11 cellular contexts compared by ENCODE assay signal in the genomic region with DNA sequence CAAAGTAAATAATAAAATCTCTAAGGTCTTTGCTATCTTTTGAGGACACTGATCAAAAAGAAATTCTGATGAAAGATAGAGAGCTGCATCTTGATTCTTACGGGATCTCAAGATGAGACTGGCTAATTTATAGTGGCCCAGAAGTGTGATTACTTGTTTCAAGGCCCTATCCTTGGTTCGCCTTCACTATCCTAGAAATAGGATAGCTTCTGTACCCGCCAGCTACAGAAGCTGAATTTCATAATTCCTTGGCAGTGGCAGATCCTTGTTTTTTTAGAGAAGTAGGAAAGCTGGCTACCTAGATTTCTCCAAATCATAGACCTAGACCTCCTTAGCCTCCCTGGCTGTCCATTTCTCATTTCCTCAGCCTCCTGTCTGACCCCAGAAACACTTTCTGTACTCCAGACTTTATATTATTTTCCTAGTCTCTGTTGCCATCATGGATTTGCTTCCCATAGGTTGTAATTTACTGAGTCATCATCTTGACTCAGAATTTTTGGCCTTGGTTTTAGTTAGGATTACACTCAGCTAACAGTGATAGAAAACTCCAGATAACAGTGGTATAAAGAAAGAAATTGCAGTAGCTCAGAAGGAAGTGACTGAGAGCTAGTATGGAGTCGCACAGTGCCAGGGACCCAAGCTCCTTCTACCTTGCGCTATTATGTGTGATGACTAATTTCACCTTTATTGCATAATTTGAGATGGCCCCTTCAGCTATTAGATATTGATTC. TPM values are rescaled to one million over a fixed set of nuclear protein-coding genes. Genes with fewer than 3 reads are reported as not detected.
DNase-seq lines count a peak whose midpoint lies in the region; ATAC-seq, FAIRE-seq and TF ChIP-seq lines count a peak whose summit lies in the region.
"Had no signal": no experiment of that assay in that cellular context is flagged by ENCODE, and none has a peak within 500 bp of the region (broad histone marks: within the 10 kb centered on the region; RNA-seq: fewer than 3 reads in every experiment).

No MANE protein-coding gene starts in this region.

- H2AFZ ChIP-seq in K562 (ENCODE audit: low read depth, low read length) = no peak overlapping the region
- no peak overlapping the region for H2AFZ ChIP-seq in HepG2 (ENCODE audit: low read length)
- H2AFZ ChIP-seq: neural progenitor cell had no signal

- H3K27me3 Mint-ChIP-seq in glutamatergic neuron (ENCODE audit: unreplicated experiment) = peaks cover 3% of the 10 kb centered on the region

- BruUV-seq in K562 (replicated peaks; lab: Mats Ljungman, UMichigan) (no TSS peak), HepG2 (replicated peaks; lab: Mats Ljungman, UMichigan) (no TSS peak)

- TF ChIP-seq CTCF in AG04449 (IDR thresholded peaks at IDR 0.05; ENCODE audit: insufficient read depth, low read length, missing control alignments) (no peak), HEK293 (tag by site-specific recombination; IDR thresholded peaks at IDR 0.05) (no peak), K562 (IDR thresholded peaks at IDR 0.05 in 2 of 3, conservative IDR thresholded peaks at IDR 0.05 in 1 of 3; ENCODE audit: insufficient read depth in 2 of 3, low read depth in 1 of 3, low read length in 3 of 3) (no peak), HepG2 (CRISPR knock-in tag; IDR thresholded peaks at IDR 0.05) (no peak), glutamatergic neuron (IDR thresholded peaks at IDR 0.05; ENCODE audit: partially characterized antibody, unreplicated experiment) (no peak)

- TF ChIP-seq POLR2A in K562 (conservative IDR thresholded peaks at IDR 0.05) (no peak), HepG2 (IDR thresholded peaks at IDR 0.05; ENCODE audit: insufficient read depth in 1 of 2, low read depth in 2 of 2, low read length in 2 of 2) (no peak)

- H3K4me3 ChIP-seq in AG04449 (ENCODE audit: low read depth, low read length) (no peak overlapping the region), HEK293 (ENCODE audit: low read depth, low read length) (no peak overlapping the region), K562 (no peak overlapping the region), HepG2 (replicated peaks in 1 of 3; ENCODE audit: insufficient read depth in 1 of 3, low read depth in 2 of 3, low read length in 3 of 3) (no peak overlapping the region)
- H3K4me3 ChIP-seq: neural progenitor cell had no signal

- H3K79me2 ChIP-seq in K562 (ENCODE audit: control insufficient read depth, insufficient read depth, low read length) (peaks cover 95% of the 10 kb centered on the region), HepG2 (ENCODE audit: insufficient read depth, low read length) (peaks cover 99% of the 10 kb centered on the region)

- H4K20me1 ChIP-seq in K562 (replicated peaks; ENCODE audit: control insufficient read depth, insufficient read depth, low read length) = peaks cover 16% of the 10 kb centered on the region; the same call in 1 of the 2 replicates
- peaks cover 66% of the 10 kb centered on the region for H4K20me1 ChIP-seq in HepG2 (ENCODE audit: insufficient read depth, low read length)

- intact Hi-C loops in K562 (cut with micrococcal nuclease) = no loop called here
- intact Hi-C loops in HepG2 (cut with micrococcal nuclease; ENCODE audit: unreplicated experiment) = loop anchor here (2.0 kb wide), 1 partner anchor 17 kb away; no protein-coding TSS in a partner anchor

- H3K4me1 Mint-ChIP-seq in glutamatergic neuron (ENCODE audit: low read depth, unreplicated experiment) = peaks cover 3% of the 10 kb centered on the region

- CTCF ChIA-PET in AG04449 (lab: Yijun Ruan, JAX) (no interaction called here), HEK293 (lab: Yijun Ruan, JAX) (interaction anchor here (0.7 to 1.4 kb wide), 4 partner anchors 14 to 89 kb away, joined by 3 to 5 read pairs (median 4); no protein-coding TSS in a partner anchor), K562 (lab: Yijun Ruan, JAX; ENCODE audit: low intra/inter-chr PET ratio) (no interaction called here), HepG2 (lab: Yijun Ruan, JAX; ENCODE audit: low intra/inter-chr PET ratio, low total read pairs) (no interaction called here)

- TF ChIP-seq EP300 in K562 (IDR thresholded peaks at IDR 0.05; ENCODE audit: low read length) (no peak), HepG2 (IDR thresholded peaks at IDR 0.05; ENCODE audit: low read depth in 2 of 2, low read length in 2 of 2) (no peak), HepG2 (CRISPR knock-in tag; IDR thresholded peaks at IDR 0.05; ENCODE audit: borderline replicate concordance) (no peak)

- DNase-seq in AG04449 (ENCODE audit: low read depth, low spot score) (peak; percentile 17), K562 (ENCODE audit: extremely low read depth in 1 of 4, low spot score in 3 of 4) (peak in 2 of 4 experiments; percentile 18 to 37), HepG2 (ENCODE audit: low spot score) (no peak), DMS153 treated with DMSO at 0.1 percent for 48 hours (lab: John Stamatoyannopoulos, UW; ENCODE audit: unreplicated experiment) (no peak), glutamatergic neuron (no peak), cortex of kidney (lab: John Stamatoyannopoulos, UW) (no peak)
- DNase-seq in activated CD4-positive, alpha-beta T cell treated with anti-CD3 and anti-CD28 coated beads for 1 hour = no peak
- DNase-seq: KBM-7 had no signal

- H3K4me1 ChIP-seq in HEK293 (ENCODE audit: control insufficient read depth, insufficient read depth, low read length) (peaks cover 3% of the 10 kb centered on the region), K562 (replicated peaks in 1 of 2; ENCODE audit: control insufficient read depth in 2 of 2, insufficient read depth in 2 of 2, low read length in 2 of 2) (peaks cover 0 to 9% of the 10 kb centered on the region in 2 experiments; a peak in 3 of 5 replicates), HepG2 (ENCODE audit: insufficient read depth, low read length) (peaks cover 24% of the 10 kb centered on the region)

- H3K9me1 ChIP-seq in K562 (ENCODE audit: control insufficient read depth, insufficient read depth, low read length) = peaks cover 2% of the 10 kb centered on the region

- no peak overlapping the region for H3K27ac Mint-ChIP-seq in glutamatergic neuron (ENCODE audit: unreplicated experiment)
- H3K27ac Mint-ChIP-seq: activated naive CD4-positive, alpha-beta T cell treated with anti-CD3 and anti-CD28 coated beads, Interleukin-2, amount 50 U/mL, for 72 hours; neural progenitor cell had no signal

- no peak overlapping the region for H3K4me3 Mint-ChIP-seq in glutamatergic neuron (ENCODE audit: unreplicated experiment)
- H3K4me3 Mint-ChIP-seq: neural progenitor cell had no signal

- WGBS in K562 (ENCODE audit: insufficient coverage, low coverage, missing lambda C conversion rate) = 57% methylated on average over 5 of the region's 5 CpGs
- WGBS in HepG2 (ENCODE audit: low lambda C conversion rate) = 96% methylated on average over 5 of the region's 5 CpGs

- H3K27ac ChIP-seq in HEK293 (ENCODE audit: extremely low read depth, low read depth, low read length) = no peak overlapping the region
- H3K27ac ChIP-seq in K562 (ENCODE audit: extremely low read depth, low read depth, low read length) = peak overlapping the region; percentile 4; the same call in 2 of the 3 replicates
- H3K27ac ChIP-seq in HepG2 (ENCODE audit: extremely low read length, insufficient read depth, low read length) = no peak overlapping the region
- H3K27ac ChIP-seq: neural progenitor cell had no signal

- H3K9me3 ChIP-seq in HEK293 (ENCODE audit: control insufficient read depth, insufficient read depth, low read depth, low read length) (no peaks in the 10 kb centered on the region), K562 (replicated peaks; ENCODE audit: control insufficient read depth, insufficient read depth, low read depth, low read length) (no peaks in the 10 kb centered on the region), HepG2 (ENCODE audit: low read length) (no peaks in the 10 kb centered on the region)

- peaks cover 0 to 3% of the 10 kb centered on the region in 2 experiments; a peak in 1 of 3 replicates for H3K36me3 ChIP-seq in HEK293 (ENCODE audit: control insufficient read depth in 2 of 2, insufficient read depth in 1 of 2, low read length in 2 of 2)
- H3K36me3 ChIP-seq in K562 (ENCODE audit: control insufficient read depth, insufficient read depth, low read length) = no peaks in the 10 kb centered on the region; the same call in 2 of the 3 replicates
- H3K36me3 ChIP-seq in HepG2 (replicated peaks in 1 of 2; ENCODE audit: control insufficient read depth in 1 of 2, insufficient read depth in 2 of 2, low read length in 2 of 2) = no peaks in the 10 kb centered on the region; a peak in 2 of 5 replicates
- H3K36me3 ChIP-seq: neural progenitor cell had no signal

- no peaks in the 10 kb centered on the region for H3K9me3 Mint-ChIP-seq in glutamatergic neuron (ENCODE audit: unreplicated experiment)
- H3K9me3 Mint-ChIP-seq: activated naive CD4-positive, alpha-beta T cell treated with anti-CD3 and anti-CD28 coated beads, Interleukin-2, amount 50 U/mL, for 72 hours had no signal

- H3K27me3 ChIP-seq in K562 (ENCODE audit: control insufficient read depth in 2 of 2, insufficient read depth in 2 of 2, low read length in 2 of 2) (no peaks in the 10 kb centered on the region), HepG2 (ENCODE audit: control insufficient read depth in 1 of 2, insufficient read depth in 2 of 2, low read length in 2 of 2) (no peaks in the 10 kb centered on the region)
- H3K27me3 ChIP-seq: neural progenitor cell had no signal

- no peaks in the 10 kb centered on the region for H3K36me3 Mint-ChIP-seq in glutamatergic neuron (ENCODE audit: unreplicated experiment)

- H3K9ac ChIP-seq in K562 (ENCODE audit: insufficient read depth in 1 of 2, low read depth in 2 of 2, low read length in 2 of 2) (no peak overlapping the region), HepG2 (ENCODE audit: insufficient read depth, low read depth, low read length) (no peak overlapping the region)
- H3K9ac ChIP-seq: neural progenitor cell had no signal

- in situ Hi-C loops in K562 (cut with MboI) (no loop called here), HepG2 (cut with HindIII; ENCODE audit: extremely low pct_ligation_motif_present, low pct_unique_long_range_greater_than_20kb) (no loop called here)

- no peak for FAIRE-seq in K562 (lab: Jason Lieb, UNC)
- FAIRE-seq in HepG2 (lab: Jason Lieb, UNC) = no peak

- no peak overlapping the region for H3K4me2 ChIP-seq in K562 (ENCODE audit: insufficient read depth, low read length)
- H3K4me2 ChIP-seq in HepG2 (ENCODE audit: low read depth, low read length) = no peak overlapping the region
- H3K4me2 ChIP-seq: neural progenitor cell had no signal

- TF ChIP-seq RAD21 in K562 (CRISPR knock-in tag; conservative IDR thresholded peaks at IDR 0.05 in 1 of 2, IDR thresholded peaks at IDR 0.05 in 1 of 2) = no peak
- TF ChIP-seq RAD21 in HepG2 (CRISPR knock-in tag; IDR thresholded peaks at IDR 0.05) = no peak

- POLR2A ChIA-PET in AG04449 (lab: Yijun Ruan, JAX) = no interaction called here
- POLR2A ChIA-PET in HEK293 (lab: Yijun Ruan, JAX) = interaction anchor here (1.3 kb wide), 1 partner anchor 27 kb away, joined by 5 read pairs; the partner anchor contains the start of gene PHF3
- POLR2A ChIA-PET in K562 (lab: Yijun Ruan, JAX) = interaction anchor here (0.6 to 2.1 kb wide), 9 partner anchors 9 to 66 kb away, joined by 3 to 10 read pairs (median 5); partner anchors contain the start of gene PHF3
- POLR2A ChIA-PET in HepG2 (lab: Yijun Ruan, JAX) = interaction anchor here (1.2 kb wide), 1 partner anchor 28 kb away, joined by 3 read pairs; the partner anchor contains the start of gene PHF3

- ATAC-seq in K562 = peak; percentile 77
- ATAC-seq in HepG2 = peak; percentile 37; the same call in 1 of the 3 replicates
- ATAC-seq: activated naive CD4-positive, alpha-beta T cell treated with anti-CD3 and anti-CD28 coated beads, Interleukin-2, amount 50 U/mL, for 72 hours had no signal

RNA-seq across cellular contexts. Expression of gene PHF3, which starts 27.7 kb away (rescaled TPM):
- 21.5 and 99.1 TPM in 2 replicates for total RNA-seq in K562 (2011; cell fraction: chromatin; rRNA removed; ENCODE audit: low replicate concordance)
- total RNA-seq in K562 (2011; cell fraction: nucleolus; rRNA removed) = 30.0 and 37.5 TPM in 2 replicates
- 61.8 and 108 TPM in 2 replicates for total RNA-seq in K562 (2011; cell fraction: nucleoplasm; rRNA removed)
- total RNA-seq in K562 (2014; rRNA removed) (37.4 and 44.0 TPM in 2 replicates), K562 (2014; rRNA removed; fragmentation: Illumina TruSeq; extraction: Trizol) (49.3 and 58.9 TPM in 2 replicates), K562 (2015; rRNA removed; fragmentation: Illumina TruSeq; extraction: Trizol) (49.8 and 51.2 TPM in 2 replicates), K562 (2021) (32.8 and 35.6 TPM in 2 replicates), HepG2 (2016; rRNA removed; fragmentation: Illumina TruSeq; extraction: Trizol) (70.4 and 96.2 TPM in 2 replicates), glutamatergic neuron (ENCODE audit: unreplicated experiment) (38.7 TPM)
- polyA plus RNA-seq in K562 (2011; rRNA removed) (21.8 and 28.5 TPM in 2 replicates), K562 (2014; fragmentation: Illumina TruSeq; extraction: Trizol) (27.1 and 30.9 TPM in 2 replicates), K562 (2014; fragmentation: Nextera tagmentation; extraction: Ambion mirVana) (1 to 10 TPM; 8.1 to 8.6 TPM), K562 (2014; rRNA removed) (16.7 and 21.6 TPM in 2 replicates), HepG2 (2011; rRNA removed) (14.9 and 19.8 TPM in 2 replicates)
- 5.0 and 8.2 TPM in 2 replicates for polyA plus RNA-seq in K562 (2011; cell fraction: cytosol; rRNA removed)
- polyA plus RNA-seq in K562 (2011; cell fraction: nucleus; rRNA removed) = 23.1 and 24.4 TPM in 2 replicates
- polyA plus RNA-seq in K562 (2012) = 18.3 and 19.4 TPM in 2 replicates
- polyA minus RNA-seq in K562 (2011; rRNA and poly(A)+ RNA removed) = 73.5 and 98.2 TPM in 2 replicates
- 28.0 and 30.5 TPM in 2 replicates for polyA minus RNA-seq in K562 (2011; cell fraction: cytosol; rRNA and poly(A)+ RNA removed)
- 45.8 and 84.0 TPM in 2 replicates for polyA minus RNA-seq in K562 (2011; cell fraction: nucleus; rRNA and poly(A)+ RNA removed)
- 12.4 and 15.1 TPM in 2 replicates for total RNA-seq in HepG2 (2016; cell fraction: cytosol; rRNA removed; fragmentation: Illumina TruSeq; extraction: Trizol; ENCODE audit: low read depth)
- 65.9 and 83.2 TPM in 2 replicates for total RNA-seq in HepG2 (2016; cell fraction: insoluble cytoplasmic fraction; rRNA removed; fragmentation: Illumina TruSeq; extraction: Trizol)
- total RNA-seq in HepG2 (2016; cell fraction: membrane; rRNA removed; fragmentation: Illumina TruSeq; extraction: Trizol) = 28.6 and 32.3 TPM in 2 replicates
- 158 and 181 TPM in 2 replicates for total RNA-seq in HepG2 (2016; cell fraction: nucleus; rRNA removed; fragmentation: Illumina TruSeq; extraction: Trizol)
- polyA plus RNA-seq in HepG2 (2011; cell fraction: cytosol; rRNA removed) = 8.2 and 12.4 TPM in 2 replicates
- polyA plus RNA-seq in HepG2 (2011; cell fraction: nucleus; rRNA removed) = 16.7 and 17.3 TPM in 2 replicates
- polyA plus RNA-seq in HepG2 (2012) = 34.1 and 42.7 TPM in 2 replicates
- 0.59 and 0.80 TPM in 2 replicates for polyA plus RNA-seq in HepG2 (2016; cell fraction: cytosol; fragmentation: Illumina TruSeq; extraction: Trizol; ENCODE audit: low read depth)
- polyA plus RNA-seq in HepG2 (2016; cell fraction: insoluble cytoplasmic fraction; fragmentation: Illumina TruSeq; extraction: Trizol; ENCODE audit: low read depth) = 38.7 and 39.9 TPM in 2 replicates
- polyA plus RNA-seq in HepG2 (2016; cell fraction: membrane; fragmentation: Illumina TruSeq; extraction: Trizol; ENCODE audit: low read depth) = 2.3 and 2.9 TPM in 2 replicates
- 68.3 and 69.3 TPM in 2 replicates for polyA plus RNA-seq in HepG2 (2016; cell fraction: nucleus; fragmentation: Illumina TruSeq; extraction: Trizol; ENCODE audit: insufficient read depth, low read depth)
- polyA minus RNA-seq in HepG2 (2011; rRNA and poly(A)+ RNA removed; ENCODE audit: low replicate concordance) = 20.9 and 41.8 TPM in 2 replicates
- 57.3 and 65.6 TPM in 2 replicates for polyA minus RNA-seq in HepG2 (2011; cell fraction: cytosol; rRNA and poly(A)+ RNA removed)
- 272 and 293 TPM in 2 replicates for polyA minus RNA-seq in HepG2 (2011; cell fraction: nucleus; rRNA and poly(A)+ RNA removed)
